In genomic region chr10:21279217-21279575, GRCh38 we compare ENCODE assay signal across 3 cellular contexts.
TF ChIP-seq lines count a peak whose summit lies in the region.

No MANE protein-coding gene starts in this region.

TF ChIP-seq in A549, 52 proteins besides CTCF, POLR2A, EP300 and RAD21:
- TF ChIP-seq BCL3 (IDR thresholded peaks at IDR 0.05): 0 out of 3 replicates have a peak, but pooled peaks have one; percentile 21
- TF ChIP-seq HES2 (IDR thresholded peaks at IDR 0.05): no peak

TF ChIP-seq in GM23338, 12 proteins besides CTCF, POLR2A, EP300 and RAD21 (continued from another document):
- TF ChIP-seq ZNF462 (CRISPR knock-in tag; IDR thresholded peaks at IDR 0.05): no peak
- no peak for TF ChIP-seq EZH2phosphoT487 (IDR thresholded peaks at IDR 0.05; ENCODE audit: unreplicated experiment)

TF ChIP-seq in HEK293T, 16 proteins besides CTCF, POLR2A, EP300 and RAD21 (continued from another document):
- TF ChIP-seq PKNOX1 (IDR thresholded peaks at IDR 0.05) (no peak), ZNF384 (IDR thresholded peaks at IDR 0.05) (no peak), ELF4 (IDR thresholded peaks at IDR 0.05) (no peak), FOXA1 (IDR thresholded peaks at IDR 0.05) (no peak), FOXK2 (IDR thresholded peaks at IDR 0.05) (no peak), LEF1 (IDR thresholded peaks at IDR 0.05; ENCODE audit: borderline replicate concordance) (no peak), SUZ12 (IDR thresholded peaks at IDR 0.05) (no peak), TARDBP (IDR thresholded peaks at IDR 0.05) (no peak), L3MBTL2 (conservative IDR thresholded peaks at IDR 0.05) (no peak)
